8 cellular contexts compared by ENCODE assay signal in genomic region chr1:160206421-160207117, GRCh38. TPM values are rescaled to one million over a fixed set of nuclear protein-coding genes. Genes with fewer than 3 reads are reported as not detected.
DNase-seq lines count a peak whose midpoint lies in the region; ATAC-seq and TF ChIP-seq lines count a peak whose summit lies in the region.

No MANE protein-coding gene starts in this region.

- peak overlapping the region; percentile 95 for H3K27ac ChIP-seq in caudate nucleus (ENCODE audit: low read depth, low read length)
- H3K27ac ChIP-seq in lower lobe of right lung = peak overlapping the region; percentile 95
- H3K27ac ChIP-seq in aorta (ENCODE audit: low read depth in 1 of 2, low read length in 2 of 2) = peak overlapping the region in 1 of 2 donors; percentile 98

- peak overlapping the region; percentile 92 for H3K4me3 ChIP-seq in lower lobe of right lung
- H3K4me3 ChIP-seq in aorta (ENCODE audit: low read length in 2 of 2) = peak overlapping the region; percentile 77 to 79

- peak overlapping the region; percentile 86 for H3K4me3 Mint-ChIP-seq in T-helper 2 cell treated with Interferon-gamma antibody and Interleukin-4, amounts not matched to agents 5 μg/mL and 100 μg/mL, for 36 hours

- no peak for TF ChIP-seq CTCF in lower lobe of right lung (IDR thresholded peaks at IDR 0.05)

- peaks cover 59% of the 10 kb centered on the region for H3K4me1 ChIP-seq in lower lobe of right lung
- peaks cover 5 to 7% of the 10 kb centered on the region in 2 donors for H3K4me1 ChIP-seq in aorta (ENCODE audit: control insufficient read depth in 1 of 2, insufficient read depth in 2 of 2, low read length in 2 of 2)

- peaks cover 7% of the 10 kb centered on the region for H3K36me3 Mint-ChIP-seq in T-helper 2 cell treated with Interferon-gamma antibody and Interleukin-4, amounts not matched to agents 5 μg/mL and 100 μg/mL, for 36 hours (ENCODE audit: low read depth)

- H3K27me3 Mint-ChIP-seq in T-helper 2 cell treated with Interferon-gamma antibody and Interleukin-4, amounts not matched to agents 5 μg/mL and 100 μg/mL, for 36 hours (ENCODE audit: low read depth) = no peaks in the 10 kb centered on the region

- no peak for ATAC-seq in lower lobe of right lung
- ATAC-seq in aorta (ENCODE audit: low FRiP score) = no peak

- peak overlapping the region; percentile 74 for H3K27ac Mint-ChIP-seq in T-helper 2 cell treated with Interferon-gamma antibody and Interleukin-4, amounts not matched to agents 5 μg/mL and 100 μg/mL, for 36 hours

- H3K4me1 Mint-ChIP-seq in T-helper 2 cell treated with Interferon-gamma antibody and Interleukin-4, amounts not matched to agents 5 μg/mL and 100 μg/mL, for 36 hours (ENCODE audit: low read depth) = peaks cover 28% of the 10 kb centered on the region

- DNase-seq in T-helper 2 cell treated with Interferon-gamma antibody and Interleukin-4, amounts not matched to agents 5 μg/mL and 100 μg/mL, for 36 hours (ENCODE audit: low spot score) = no peak
- DNase-seq in T-helper 2 cell = no peak
- DNase-seq in NOMO-1 (lab: John Stamatoyannopoulos, UW; ENCODE audit: unreplicated experiment in 2 of 2) = peak; percentile 25 to 28
- DNase-seq in caudate nucleus (lab: John Stamatoyannopoulos, UW) = peak in 3 of 61 donors; percentile 9 to 45 (median 15)
- DNase-seq in lower lobe of right lung = no peak
- DNase-seq in aorta = no peak
- DNase-seq in NCI-H82 treated with DMSO at 0.1 percent for 48 hours (lab: John Stamatoyannopoulos, UW; ENCODE audit: unreplicated experiment) = no peak
- DNase-seq in NCI-H524 (lab: John Stamatoyannopoulos, UW) = no peak

- H3K27me3 ChIP-seq in lower lobe of right lung (ENCODE audit: low read depth) (no peaks in the 10 kb centered on the region), aorta (ENCODE audit: control insufficient read depth in 1 of 2, insufficient read depth in 2 of 2, low read length in 1 of 2) (no peaks in the 10 kb centered on the region)

- H3K36me3 ChIP-seq in lower lobe of right lung (peaks cover 23% of the 10 kb centered on the region), aorta (ENCODE audit: control insufficient read depth in 1 of 2, insufficient read depth in 2 of 2, low read length in 1 of 2) (peaks cover 0 to 2% of the 10 kb centered on the region in 2 donors)

- H3K9me3 ChIP-seq in lower lobe of right lung (no peaks in the 10 kb centered on the region), aorta (ENCODE audit: control insufficient read depth, low read length) (no peaks in the 10 kb centered on the region)

- H3K9me3 Mint-ChIP-seq in T-helper 2 cell treated with Interferon-gamma antibody and Interleukin-4, amounts not matched to agents 5 μg/mL and 100 μg/mL, for 36 hours = no peaks in the 10 kb centered on the region

- WGBS in aorta, 2 donors = 39 to 43% methylated on average over 9 of the region's 9 CpGs

- intact Hi-C loops in lower lobe of right lung (cut with DNase I) = no loop called here
- intact Hi-C loops in aorta (cut with DNase I) = loop anchor here in 1 of 2 donors (5.0 kb wide), 1 partner anchor 56 kb away; the partner anchor contains the start of gene DCAF8

RNA-seq across cellular contexts. Expression of gene PEA15, which starts 1.4 kb away (rescaled TPM):
- total RNA-seq in lower lobe of right lung = 132 TPM
- total RNA-seq in aorta = 100 to 1,000 TPM; 258 to 313 TPM
- 100 to 1,000 TPM; 296 to 350 TPM for polyA plus RNA-seq in aorta

RNA-seq across cellular contexts. Expression of gene CASQ1, which starts 16.2 kb away (rescaled TPM):
- 0.27 TPM for total RNA-seq in lower lobe of right lung
- total RNA-seq in aorta = 1 to 10 TPM; 1.6 to 4.4 TPM
- 10 to 100 TPM in 1 of 2 donors, 1 to 10 TPM in 1; 3.5 to 15.2 TPM for polyA plus RNA-seq in aorta

RNA-seq across cellular contexts. Expression of gene ATP1A4, which starts 55.2 kb away (rescaled TPM):
- 1.1 TPM for total RNA-seq in lower lobe of right lung
- total RNA-seq in aorta = under 1 TPM in 1 of 2 donors, not detected in 1; 0.19 TPM
- under 1 TPM in 1 of 2 donors, not detected in 1; 0.36 TPM for polyA plus RNA-seq in aorta

RNA-seq across cellular contexts. Expression of gene DCAF8, which starts 55.8 kb away (rescaled TPM):
- total RNA-seq in lower lobe of right lung (114 TPM), aorta (100 to 1,000 TPM; 134 to 152 TPM)
- 100 to 1,000 TPM in 1 of 2 donors, 10 to 100 TPM in 1; 39.2 to 128 TPM for polyA plus RNA-seq in aorta

Comparison
In these comparisons a context has a peak if more than half of its experiments do, and no peak if none do; other contexts are left out.
1. DNase-seq: peak in NOMO-1 (2 of 2); none in T-helper 2 cell treated with Interferon-gamma antibody and Interleukin-4, amounts not matched to agents 5 μg/mL and 100 μg/mL, for 36 hours (single experiment), T-helper 2 cell (0 of 5), lower lobe of right lung (single experiment), aorta (0 of 2), NCI-H82 treated with DMSO at 0.1 percent for 48 hours (single experiment) and NCI-H524 (0 of 2).